In the genomic region with DNA sequence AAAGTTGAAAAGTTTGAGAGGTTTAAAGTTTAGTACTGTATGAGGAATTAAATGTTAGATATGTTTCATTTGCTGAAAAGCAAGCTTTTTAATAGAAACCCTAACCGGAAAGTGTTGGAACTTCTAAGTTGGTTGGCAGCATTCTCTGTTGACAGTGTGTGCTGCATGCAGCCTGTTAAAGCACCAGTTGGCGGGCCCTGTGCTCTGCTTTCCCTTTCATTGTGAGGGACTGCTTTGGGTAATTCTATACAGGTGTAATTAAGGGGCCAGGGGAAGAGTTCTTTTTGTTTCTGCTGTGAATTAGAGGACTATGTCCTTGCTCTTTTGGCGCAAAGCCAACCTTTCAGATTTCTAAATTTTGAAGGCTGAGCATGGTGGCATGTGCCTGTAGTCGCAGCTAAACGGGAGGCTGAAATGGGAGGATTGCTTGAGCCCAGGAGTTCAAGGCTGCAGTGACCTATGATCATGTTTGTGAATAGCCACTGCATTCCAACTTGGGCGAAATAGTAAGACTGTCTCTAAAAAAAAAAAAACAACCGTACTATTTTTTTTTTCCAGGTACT, we compare ENCODE assay signal across 18 cellular contexts. TPM values are rescaled to one million over a fixed set of nuclear protein-coding genes. Genes with fewer than 3 reads are reported as not detected.
A peak's percentile ranks its signal among the peaks of the same experiment; 100 is the strongest.
DNase-seq lines count a peak whose midpoint lies in the region; ATAC-seq and TF ChIP-seq lines count a peak whose summit lies in the region.
"Had no signal": no experiment of that assay in that cellular context is flagged by ENCODE, and none has a peak within 500 bp of the region (broad histone marks: within the 10 kb centered on the region; RNA-seq: fewer than 3 reads in every experiment).

No MANE protein-coding gene starts in this region.

- peaks cover 38% of the 10 kb centered on the region in 2 experiments for H3K36me3 ChIP-seq in SK-N-SH (replicated peaks in 1 of 2; ENCODE audit: control insufficient read depth in 1 of 2, insufficient read depth in 2 of 2, low read length in 1 of 2)

- CTCF ChIA-PET in SK-N-SH (lab: Yijun Ruan, JAX) = interaction anchor here (1.0 kb wide), 1 partner anchor 29 kb away, joined by 3 read pairs; no protein-coding TSS in a partner anchor

- DNase-seq in COR-L47 (lab: John Stamatoyannopoulos, UW) (peak; percentile 91), NCI-H1105 treated with DMSO at 0.1 percent for 48 hours (lab: John Stamatoyannopoulos, UW) (peak; percentile 69), NCI-H345 (lab: John Stamatoyannopoulos, UW) (peak; percentile 11), nephron progenitor cell (no peak), right cardiac atrium (no peak), SK-N-SH (no peak)
- DNase-seq: activated CD8-positive, alpha-beta T cell treated with anti-CD3 and anti-CD28 coated beads for 36 hours; activated naive CD4-positive, alpha-beta T cell treated with anti-CD3 and anti-CD28 coated beads, Interleukin-2, amount 50 U/mL, for 16 hours; activated T-cell treated with anti-CD3 and anti-CD28 coated beads, Interleukin-2, amount 50 U/mL, for 48 hours; CD8-positive, alpha-beta T cell; cerebellar nuclear complex; left colon; NCI-H1694; NK-92 treated with Interleukin-12 subunit alpha and Interleukin-12 subunit beta, amount 100 ng/mL, for 24 hours had no signal

- 87% methylated on average over 7 of the region's 7 CpGs for WGBS in right cardiac atrium
- 96% methylated on average over 7 of the region's 7 CpGs for WGBS in SK-N-SH (ENCODE audit: low lambda C conversion rate)

- peaks cover 47% of the 10 kb centered on the region for H3K79me2 ChIP-seq in SK-N-SH (ENCODE audit: insufficient read depth)

- H3K9me3 Mint-ChIP-seq in nephron progenitor cell = peaks cover 8% of the 10 kb centered on the region
- H3K9me3 Mint-ChIP-seq: CD8-positive, alpha-beta T cell; T-helper 2 cell treated with Interferon-gamma antibody and Interleukin-4, amounts not matched to agents 5 μg/mL and 100 μg/mL, for 36 hours had no signal

- H3F3A ChIP-seq in SK-N-SH (replicated peaks; ENCODE audit: insufficient read depth) = no peaks in the 10 kb centered on the region

- no peaks in the 10 kb centered on the region for H3K9me2 ChIP-seq in SK-N-SH

- H2AFZ ChIP-seq in SK-N-SH (ENCODE audit: low read depth) = no peak overlapping the region

- TF ChIP-seq RAD21 in SK-N-SH (IDR thresholded peaks at IDR 0.05; ENCODE audit: low read length) = no peak

- intact Hi-C loops in right cardiac atrium (cut with DNase I) = no loop called here

- no peaks in the 10 kb centered on the region for H3K27me3 ChIP-seq in right cardiac atrium (ENCODE audit: control insufficient read depth, insufficient read depth)
- H3K27me3 ChIP-seq in SK-N-SH (ENCODE audit: insufficient read depth) = no peaks in the 10 kb centered on the region

- H3K27me3 Mint-ChIP-seq in nephron progenitor cell (ENCODE audit: low read depth, poor library complexity) = no peaks in the 10 kb centered on the region
- H3K27me3 Mint-ChIP-seq: activated CD8-positive, alpha-beta T cell treated with anti-CD3 and anti-CD28 coated beads for 36 hours had no signal

- H3K27ac Mint-ChIP-seq in nephron progenitor cell = peak overlapping the region; percentile 55
- H3K27ac Mint-ChIP-seq: activated CD8-positive, alpha-beta T cell treated with anti-CD3 and anti-CD28 coated beads for 36 hours; CD8-positive, alpha-beta T cell; T-helper 2 cell treated with Interferon-gamma antibody and Interleukin-4, amounts not matched to agents 5 μg/mL and 100 μg/mL, for 36 hours had no signal

- H3K4me2 ChIP-seq in SK-N-SH = no peak overlapping the region

- TF ChIP-seq EP300 in SK-N-SH (IDR thresholded peaks at IDR 0.05; ENCODE audit: borderline replicate concordance in 1 of 2, low read depth in 1 of 2, low read length in 1 of 2) = no peak

- ATAC-seq in HG02763 (IDR thresholded peaks at IDR 0.05; ENCODE audit: unreplicated experiment) = no peak
- ATAC-seq in right cardiac atrium = no peak
- no peak for ATAC-seq in GM18870 (IDR thresholded peaks at IDR 0.05; ENCODE audit: unreplicated experiment)
- ATAC-seq: activated CD8-positive, alpha-beta T cell treated with anti-CD3 and anti-CD28 coated beads for 36 hours; CD8-positive, alpha-beta T cell; left colon had no signal

- H4K20me1 ChIP-seq in SK-N-SH (ENCODE audit: insufficient read depth) = peaks cover 10% of the 10 kb centered on the region

- POLR2A ChIA-PET in SK-N-SH (lab: Yijun Ruan, JAX) = no interaction called here

- H3K36me3 Mint-ChIP-seq in nephron progenitor cell (ENCODE audit: low read depth) = peaks cover 83% of the 10 kb centered on the region

- H3K9ac ChIP-seq in SK-N-SH = no peak overlapping the region

- H3K4me1 ChIP-seq in right cardiac atrium (ENCODE audit: control insufficient read depth, insufficient read depth, low read length) = no peaks in the 10 kb centered on the region
- no peaks in the 10 kb centered on the region for H3K4me1 ChIP-seq in SK-N-SH (ENCODE audit: control insufficient read depth in 1 of 2, insufficient read depth in 2 of 2, low read depth in 1 of 2, low read length in 1 of 2)

- H3K9me3 ChIP-seq in right cardiac atrium (ENCODE audit: control insufficient read depth, low read length) (no peaks in the 10 kb centered on the region), SK-N-SH (no peaks in the 10 kb centered on the region)
- H3K9me3 ChIP-seq: thoracic aorta had no signal

- H3K4me3 ChIP-seq in right cardiac atrium (ENCODE audit: low read length) (no peak overlapping the region), SK-N-SH (ENCODE audit: low read depth in 2 of 2, low read length in 1 of 2) (no peak overlapping the region)
- H3K4me3 ChIP-seq: thoracic aorta had no signal

- TF ChIP-seq CTCF in nephron progenitor cell (IDR thresholded peaks at IDR 0.05) = no peak
- no peak for TF ChIP-seq CTCF in SK-N-SH (IDR thresholded peaks at IDR 0.05)

- H3K4me1 Mint-ChIP-seq in nephron progenitor cell = peaks cover 16% of the 10 kb centered on the region

- H3K27ac ChIP-seq in right cardiac atrium (ENCODE audit: low read length) = no peak overlapping the region
- no peak overlapping the region for H3K27ac ChIP-seq in SK-N-SH (ENCODE audit: low read depth in 2 of 2, low read length in 1 of 2)
- H3K27ac ChIP-seq: thoracic aorta had no signal

- no peak overlapping the region for H3K4me3 Mint-ChIP-seq in nephron progenitor cell
- H3K4me3 Mint-ChIP-seq: activated CD8-positive, alpha-beta T cell treated with anti-CD3 and anti-CD28 coated beads for 36 hours; CD8-positive, alpha-beta T cell; T-helper 2 cell treated with Interferon-gamma antibody and Interleukin-4, amounts not matched to agents 5 μg/mL and 100 μg/mL, for 36 hours had no signal

TF ChIP-seq in SK-N-SH, 30 proteins besides CTCF, POLR2A, EP300 and RAD21:
- TF ChIP-seq RXRA (IDR thresholded peaks at IDR 0.05; ENCODE audit: borderline replicate concordance, low read depth) (no peak), RFX5 (IDR thresholded peaks at IDR 0.05; ENCODE audit: low read length) (no peak), MEF2A (IDR thresholded peaks at IDR 0.05; ENCODE audit: borderline replicate concordance, low read depth) (no peak), NFIC (IDR thresholded peaks at IDR 0.05; ENCODE audit: borderline replicate concordance) (no peak), FOXJ3 (CRISPR knock-in tag; IDR thresholded peaks at IDR 0.05) (no peak), CHD2 (IDR thresholded peaks at IDR 0.05; ENCODE audit: low read length, partially characterized antibody) (no peak), TCF12 (IDR thresholded peaks at IDR 0.05) (no peak), FOXM1 (IDR thresholded peaks at IDR 0.05; ENCODE audit: low read depth) (no peak), YY1 (IDR thresholded peaks at IDR 0.05; ENCODE audit: low read depth) (no peak), JUND (IDR thresholded peaks at IDR 0.05) (no peak), TEAD4 (IDR thresholded peaks at IDR 0.05; ENCODE audit: borderline replicate concordance, insufficient read depth) (no peak), GATA2 (CRISPR knock-in tag; IDR thresholded peaks at IDR 0.05) (no peak), NRF1 (IDR thresholded peaks at IDR 0.05; ENCODE audit: low read depth, low read length) (no peak), GABPA (IDR thresholded peaks at IDR 0.05; ENCODE audit: low read depth) (no peak), RCOR1 (IDR thresholded peaks at IDR 0.05; ENCODE audit: low read length) (no peak), EZH2phosphoT487 (IDR thresholded peaks at IDR 0.05; ENCODE audit: borderline replicate concordance, low read depth) (no peak)
- TF ChIP-seq, protein P1, sequence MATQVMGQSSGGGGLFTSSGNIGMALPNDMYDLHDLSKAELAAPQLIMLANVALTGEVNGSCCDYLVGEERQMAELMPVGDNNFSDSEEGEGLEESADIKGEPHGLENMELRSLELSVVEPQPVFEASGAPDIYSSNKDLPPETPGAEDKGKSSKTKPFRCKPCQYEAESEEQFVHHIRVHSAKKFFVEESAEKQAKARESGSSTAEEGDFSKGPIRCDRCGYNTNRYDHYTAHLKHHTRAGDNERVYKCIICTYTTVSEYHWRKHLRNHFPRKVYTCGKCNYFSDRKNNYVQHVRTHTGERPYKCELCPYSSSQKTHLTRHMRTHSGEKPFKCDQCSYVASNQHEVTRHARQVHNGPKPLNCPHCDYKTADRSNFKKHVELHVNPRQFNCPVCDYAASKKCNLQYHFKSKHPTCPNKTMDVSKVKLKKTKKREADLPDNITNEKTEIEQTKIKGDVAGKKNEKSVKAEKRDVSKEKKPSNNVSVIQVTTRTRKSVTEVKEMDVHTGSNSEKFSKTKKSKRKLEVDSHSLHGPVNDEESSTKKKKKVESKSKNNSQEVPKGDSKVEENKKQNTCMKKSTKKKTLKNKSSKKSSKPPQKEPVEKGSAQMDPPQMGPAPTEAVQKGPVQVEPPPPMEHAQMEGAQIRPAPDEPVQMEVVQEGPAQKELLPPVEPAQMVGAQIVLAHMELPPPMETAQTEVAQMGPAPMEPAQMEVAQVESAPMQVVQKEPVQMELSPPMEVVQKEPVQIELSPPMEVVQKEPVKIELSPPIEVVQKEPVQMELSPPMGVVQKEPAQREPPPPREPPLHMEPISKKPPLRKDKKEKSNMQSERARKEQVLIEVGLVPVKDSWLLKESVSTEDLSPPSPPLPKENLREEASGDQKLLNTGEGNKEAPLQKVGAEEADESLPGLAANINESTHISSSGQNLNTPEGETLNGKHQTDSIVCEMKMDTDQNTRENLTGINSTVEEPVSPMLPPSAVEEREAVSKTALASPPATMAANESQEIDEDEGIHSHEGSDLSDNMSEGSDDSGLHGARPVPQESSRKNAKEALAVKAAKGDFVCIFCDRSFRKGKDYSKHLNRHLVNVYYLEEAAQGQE (IDR thresholded peaks at IDR 0.05; ENCODE audit: low read depth, low read length) = no peak
TF ChIP-seq in SK-N-SH: peak in this region for 0.

RNA-seq across cellular contexts. Expression of a gene that starts 20.1 kb away (rescaled TPM):
- total RNA-seq in right cardiac atrium = 10 to 100 TPM; 26.2 to 36.9 (median 35.2) TPM
- polyA plus RNA-seq in right cardiac atrium (13.6 TPM), SK-N-SH (2012; rRNA removed) (78.9 and 105 TPM in 2 replicates)
- polyA plus RNA-seq in SK-N-SH (2012; cell fraction: cytosol; rRNA removed) = 82.9 and 136 TPM in 2 replicates
- 46.4 and 49.5 TPM in 2 replicates for polyA plus RNA-seq in SK-N-SH (2012; cell fraction: nucleus; rRNA removed)

RNA-seq across cellular contexts. Expression of a gene that starts 32.0 kb away (rescaled TPM):
- 10 to 100 TPM; 81.5 to 99.4 (median 89.2) TPM for total RNA-seq in right cardiac atrium
- polyA plus RNA-seq in right cardiac atrium (34.1 TPM), SK-N-SH (2012; rRNA removed) (72.7 and 84.9 TPM in 2 replicates)
- 57.6 and 77.8 TPM in 2 replicates for polyA plus RNA-seq in SK-N-SH (2012; cell fraction: cytosol; rRNA removed)
- polyA plus RNA-seq in SK-N-SH (2012; cell fraction: nucleus; rRNA removed) = 57.2 and 78.1 TPM in 2 replicates

Comparison
In these comparisons a context has a peak if more than half of its experiments do, and no peak if none do; other contexts are left out.
1. DNase-seq: peak in COR-L47 (single experiment), NCI-H1105 treated with DMSO at 0.1 percent for 48 hours (single experiment) and NCI-H345 (single experiment); none in nephron progenitor cell (single experiment), right cardiac atrium (0 of 3) and SK-N-SH (single experiment).